In genomic region chrX:153926863-153927685, GRCh38 we compare ENCODE assay signal across 1 cellular context.
TF ChIP-seq lines count a peak whose summit lies in the region.

No MANE protein-coding gene starts in this region.

TF ChIP-seq in K562, 482 proteins besides CTCF, POLR2A, EP300 and RAD21 (continued from another document):
- TF ChIP-seq ZBTB7A (IDR thresholded peaks at IDR 0.05; ENCODE audit: borderline replicate concordance, control insufficient read depth, low read depth, low read length) (no peak), ADNP (tag; IDR thresholded peaks at IDR 0.05) (no peak), ATF6 (CRISPR knock-in tag; IDR thresholded peaks at IDR 0.05) (no peak), PBX2 (CRISPR knock-in tag; IDR thresholded peaks at IDR 0.05; ENCODE audit: low read depth) (no peak), PBX2 (tag; conservative IDR thresholded peaks at IDR 0.05; ENCODE audit: low read depth) (no peak), ZNF561 (CRISPR knock-in tag; conservative IDR thresholded peaks at IDR 0.05) (no peak), ZNF23 (CRISPR knock-in tag; IDR thresholded peaks at IDR 0.05) (no peak), HLTF (IDR thresholded peaks at IDR 0.05) (no peak), TAL1 (IDR thresholded peaks at IDR 0.05) (no peak), ZKSCAN8 (CRISPR knock-in tag; IDR thresholded peaks at IDR 0.05) (0 out of 2 replicates have a peak, but pooled peaks have one; percentile 52), ZNF695 (CRISPR knock-in tag; IDR thresholded peaks at IDR 0.05) (no peak), OTX1 (CRISPR knock-in tag; IDR thresholded peaks at IDR 0.05) (no peak), GABPA (tag; conservative IDR thresholded peaks at IDR 0.05; ENCODE audit: low read depth) (peak; percentile 82), ZNF431 (CRISPR knock-in tag; IDR thresholded peaks at IDR 0.05) (no peak), GTF2E2 (tag; IDR thresholded peaks at IDR 0.05) (no peak), ARID3A (IDR thresholded peaks at IDR 0.05; ENCODE audit: borderline replicate concordance, low read depth, low read length) (no peak), TAF1 (IDR thresholded peaks at IDR 0.05; ENCODE audit: control insufficient read depth, extremely low read depth, insufficient read depth, low read length, severe bottlenecking) (peak; percentile 14), DEAF1 (CRISPR knock-in tag; IDR thresholded peaks at IDR 0.05) (no peak), NCOA2 (IDR thresholded peaks at IDR 0.05; ENCODE audit: partially characterized antibody in 2 of 2) (no peak), SIX5 (IDR thresholded peaks at IDR 0.05; ENCODE audit: borderline replicate concordance in 1 of 2, insufficient read depth in 1 of 2, low read depth in 1 of 2, low read length in 2 of 2) (no peak), PKNOX1 (IDR thresholded peaks at IDR 0.05) (peak; percentile 79), ZNF384 (IDR thresholded peaks at IDR 0.05; ENCODE audit: low read depth, low read length) (no peak), FIP1L1 (IDR thresholded peaks at IDR 0.05; ENCODE audit: low read depth, low read length, poor library complexity, severe bottlenecking) (no peak), NFRKB (IDR thresholded peaks at IDR 0.05; ENCODE audit: low read depth) (no peak), EWSR1 (IDR thresholded peaks at IDR 0.05; ENCODE audit: borderline replicate concordance, low read depth, partially characterized antibody) (no peak), ZNF174 (CRISPR knock-in tag; IDR thresholded peaks at IDR 0.05) (no peak), SMAD1 (IDR thresholded peaks at IDR 0.05; ENCODE audit: low read depth, low read length, partially characterized antibody) (no peak), BMI1 (IDR thresholded peaks at IDR 0.05; ENCODE audit: low read length) (no peak), ZBED1 (IDR thresholded peaks at IDR 0.05) (no peak), FOS (IDR thresholded peaks at IDR 0.05; ENCODE audit: extremely low read depth, insufficient read length) (no peak), ZNF77 (CRISPR knock-in tag; IDR thresholded peaks at IDR 0.05) (no peak), AFF1 (IDR thresholded peaks at IDR 0.05; ENCODE audit: low read depth in 1 of 2, partially characterized antibody in 2 of 2) (no peak), ZNF830 (CRISPR knock-in tag; IDR thresholded peaks at IDR 0.05) (no peak), HMGN3 (IDR thresholded peaks at IDR 0.05; ENCODE audit: borderline replicate concordance, extremely low read depth, insufficient read length, low read depth, low read length) (no peak), SRSF3 (IDR thresholded peaks at IDR 0.05; ENCODE audit: insufficient read depth, low read length) (no peak), BHLHE40 (IDR thresholded peaks at IDR 0.05; ENCODE audit: low read length) (no peak), FOXO4 (CRISPR knock-in tag; IDR thresholded peaks at IDR 0.05) (no peak), MCM7 (IDR thresholded peaks at IDR 0.05) (no peak), JUNB (CRISPR knock-in tag; conservative IDR thresholded peaks at IDR 0.05) (no peak), TBL1XR1 (IDR thresholded peaks at IDR 0.05; ENCODE audit: low read length in 2 of 2) (no peak), ZFX (CRISPR knock-in tag; IDR thresholded peaks at IDR 0.05) (no peak), HIVEP1 (CRISPR knock-in tag; IDR thresholded peaks at IDR 0.05) (no peak), ZNF764 (CRISPR knock-in tag; IDR thresholded peaks at IDR 0.05; ENCODE audit: low read depth) (no peak), ATF2 (CRISPR knock-in tag; IDR thresholded peaks at IDR 0.05) (no peak), LEF1 (IDR thresholded peaks at IDR 0.05) (no peak), HOXB6 (CRISPR knock-in tag; IDR thresholded peaks at IDR 0.05; ENCODE audit: borderline replicate concordance) (no peak), RCOR1 (IDR thresholded peaks at IDR 0.05; ENCODE audit: borderline replicate concordance in 1 of 2, low read depth in 2 of 2, low read length in 2 of 2) (no peak), ZNF224 (CRISPR knock-in tag; IDR thresholded peaks at IDR 0.05) (no peak), HDAC2 (IDR thresholded peaks at IDR 0.05) (peak; percentile 17; the same call in 1 of the 2 replicates), ZNF668 (CRISPR knock-in tag; IDR thresholded peaks at IDR 0.05) (no peak), SAP30 (IDR thresholded peaks at IDR 0.05; ENCODE audit: borderline replicate concordance, insufficient read depth, low read depth, low read length, poor library complexity, severe bottlenecking) (no peak), PHF21A (IDR thresholded peaks at IDR 0.05; ENCODE audit: borderline replicate concordance, low read depth) (no peak), HDAC1 (IDR thresholded peaks at IDR 0.05) (no peak), ZFP36 (IDR thresholded peaks at IDR 0.05; ENCODE audit: low read depth, low read length, partially characterized antibody) (no peak), POU5F1 (IDR thresholded peaks at IDR 0.05; ENCODE audit: borderline replicate concordance, low read depth, low read length, partially characterized antibody) (no peak)
